ENCODE assay signal across 1 cellular context in genomic region chr12:1830981-1831930, GRCh38.
TF ChIP-seq lines count a peak whose summit lies in the region.

No MANE protein-coding gene starts in this region.

TF ChIP-seq in HepG2, 621 proteins besides CTCF, POLR2A, EP300 and RAD21 (continued from another document and continues in another):
- TF ChIP-seq ZBTB40 (IDR thresholded peaks at IDR 0.05), result no peak
- peak; percentile 65 for TF ChIP-seq ZBTB40 (CRISPR knock-in tag; IDR thresholded peaks at IDR 0.05)
- 0 out of 2 replicates have a peak, but pooled peaks have one; percentile 41 for TF ChIP-seq HINFP (CRISPR knock-in tag; IDR thresholded peaks at IDR 0.05; ENCODE audit: low read depth)
- TF ChIP-seq IKZF4 (CRISPR knock-in tag; IDR thresholded peaks at IDR 0.05; ENCODE audit: borderline replicate concordance, low read depth, not compliant biosample characterization), result peak; percentile 57
- peak; percentile 71 for TF ChIP-seq ARID5B (CRISPR knock-in tag; IDR thresholded peaks at IDR 0.05)
- TF ChIP-seq CC2D1A (CRISPR knock-in tag; IDR thresholded peaks at IDR 0.05), result no peak
- TF ChIP-seq ARID4A (CRISPR knock-in tag; IDR thresholded peaks at IDR 0.05; ENCODE audit: borderline replicate concordance), result peak; percentile 49; the same call in 1 of the 2 replicates
- TF ChIP-seq RORA (CRISPR knock-in tag; IDR thresholded peaks at IDR 0.05), result no peak
- no peak for TF ChIP-seq ZNF446 (CRISPR knock-in tag; IDR thresholded peaks at IDR 0.05)
- 0 out of 2 replicates have a peak, but pooled peaks have one; percentile 53 for TF ChIP-seq ZNF235 (CRISPR knock-in tag; IDR thresholded peaks at IDR 0.05; ENCODE audit: borderline replicate concordance)
- TF ChIP-seq ZSCAN9 (CRISPR knock-in tag; IDR thresholded peaks at IDR 0.05; ENCODE audit: borderline replicate concordance), result peak; percentile 98
- no peak; the same call in 1 of the 2 replicates for TF ChIP-seq JUND (CRISPR knock-in tag; IDR thresholded peaks at IDR 0.05)
- no peak for TF ChIP-seq TCF7 (IDR thresholded peaks at IDR 0.05; ENCODE audit: low read depth)
- no peak for TF ChIP-seq FOXA1 (IDR thresholded peaks at IDR 0.05)
- no peak for TF ChIP-seq FOXA1 (CRISPR knock-in tag; IDR thresholded peaks at IDR 0.05)
- TF ChIP-seq MBNL3 (CRISPR knock-in tag; conservative IDR thresholded peaks at IDR 0.05), result no peak
- peak; percentile 73; the same call in 1 of the 2 replicates for TF ChIP-seq KLF11 (CRISPR knock-in tag; IDR thresholded peaks at IDR 0.05)
- no peak for TF ChIP-seq FOXM1 (CRISPR knock-in tag; IDR thresholded peaks at IDR 0.05)
- TF ChIP-seq PRDM15 (CRISPR knock-in tag; IDR thresholded peaks at IDR 0.05), result 0 out of 2 replicates have a peak, but pooled peaks have one; percentile 57
- peak; percentile 71; the same call in 1 of the 2 replicates for TF ChIP-seq CEBPB (IDR thresholded peaks at IDR 0.05; ENCODE audit: borderline replicate concordance, low read depth, low read length)
- no peak for TF ChIP-seq SP2 (CRISPR knock-in tag; IDR thresholded peaks at IDR 0.05)
- TF ChIP-seq FOXP1 (IDR thresholded peaks at IDR 0.05), result no peak
- TF ChIP-seq FOXP1 (CRISPR knock-in tag; IDR thresholded peaks at IDR 0.05), result no peak
- TF ChIP-seq ZSCAN21 (CRISPR knock-in tag; IDR thresholded peaks at IDR 0.05; ENCODE audit: borderline replicate concordance), result peak; percentile 56; the same call in 1 of the 2 replicates
- TF ChIP-seq MAX (IDR thresholded peaks at IDR 0.05), result no peak
- peak; percentile 57 for TF ChIP-seq THAP11 (CRISPR knock-in tag; IDR thresholded peaks at IDR 0.05)
- TF ChIP-seq ZNF710 (CRISPR knock-in tag; IDR thresholded peaks at IDR 0.05; ENCODE audit: borderline replicate concordance), result peak; percentile 43; the same call in 1 of the 2 replicates
- 0 out of 2 replicates have a peak, but pooled peaks have one; percentile 39 for TF ChIP-seq SIX4 (CRISPR knock-in tag; IDR thresholded peaks at IDR 0.05)
